13 cellular contexts compared by ENCODE assay signal in genomic region chr9:69204869-69205268, GRCh38. TPM values are rescaled to one million over a fixed set of nuclear protein-coding genes. Genes with fewer than 3 reads are reported as not detected.
DNase-seq lines count a peak whose midpoint lies in the region; ATAC-seq, FAIRE-seq and TF ChIP-seq lines count a peak whose summit lies in the region.
"Had no signal": no experiment of that assay in that cellular context is flagged by ENCODE, and none has a peak within 500 bp of the region (broad histone marks: within the 10 kb centered on the region; RNA-seq: fewer than 3 reads in every experiment).

No MANE protein-coding gene starts in this region.

- H3K79me1 ChIP-seq in neuronal stem cell (ENCODE audit: low read depth, low read length), result no peaks in the 10 kb centered on the region

- no peaks in the 10 kb centered on the region for H3K36me3 ChIP-seq in neuronal stem cell (replicated peaks in 1 of 2; ENCODE audit: control insufficient read depth in 2 of 2, insufficient read depth in 2 of 2, low read length in 2 of 2)
- H3K36me3 ChIP-seq: ovary, Peyer's patch had no signal

- no peak overlapping the region for H3K4me3 ChIP-seq in neuronal stem cell (ENCODE audit: low read length in 2 of 2)
- H3K4me3 ChIP-seq: ovary, Peyer's patch had no signal

- no peak for TF ChIP-seq CTCF in glutamatergic neuron (IDR thresholded peaks at IDR 0.05; ENCODE audit: partially characterized antibody, unreplicated experiment)

- no peak overlapping the region for H3K23ac ChIP-seq in neuronal stem cell (ENCODE audit: low read depth, low read length, poor library complexity)

- H2BK120ac ChIP-seq in neuronal stem cell (ENCODE audit: low read depth, low read length), result no peak overlapping the region

- H3K27me3 ChIP-seq in neuronal stem cell (ENCODE audit: control insufficient read depth in 3 of 3, insufficient read depth in 3 of 3, low read depth in 1 of 3, low read length in 3 of 3), result no peaks in the 10 kb centered on the region
- H3K27me3 ChIP-seq: ovary, Peyer's patch had no signal

- no peak overlapping the region for H2BK12ac ChIP-seq in neuronal stem cell (ENCODE audit: low read length)

- WGBS in neuronal stem cell (ENCODE audit: extremely low coverage in 2 of 2, insufficient read length in 2 of 2, insufficient replicate concordance in 1 of 2), 2 donors, result no CpG with 5 or more reads among the region's 7 CpGs

- H3K9me3 ChIP-seq in neuronal stem cell (replicated peaks in 1 of 2; ENCODE audit: control insufficient read depth in 2 of 2, insufficient read depth in 1 of 2, low read depth in 1 of 2, low read length in 2 of 2), result no peaks in the 10 kb centered on the region
- H3K9me3 ChIP-seq: ovary, Peyer's patch had no signal

- H2AFZ ChIP-seq in neuronal stem cell (ENCODE audit: low read length), result peak overlapping the region; percentile 28

- no peak overlapping the region for H4K91ac ChIP-seq in neuronal stem cell (ENCODE audit: low read depth, low read length, poor library complexity)

- no peak overlapping the region for H2BK5ac ChIP-seq in neuronal stem cell (ENCODE audit: low read length)

- H3K27ac Mint-ChIP-seq in glutamatergic neuron (ENCODE audit: unreplicated experiment), result no peak overlapping the region
- H3K27ac Mint-ChIP-seq: B cell had no signal

- no peak overlapping the region for H4K8ac ChIP-seq in neuronal stem cell (ENCODE audit: low read depth, low read length)

- H2BK15ac ChIP-seq in neuronal stem cell (ENCODE audit: low read length), result no peak overlapping the region

- no peaks in the 10 kb centered on the region for H3K9me3 Mint-ChIP-seq in glutamatergic neuron (ENCODE audit: unreplicated experiment)

- H2AK5ac ChIP-seq in neuronal stem cell (ENCODE audit: low read depth, low read length), result no peak overlapping the region

- ATAC-seq in GM21786 (IDR thresholded peaks at IDR 0.05; ENCODE audit: unreplicated experiment), result no peak

- DNase-seq in Ammon's horn (ENCODE audit: low spot score) (peak; percentile 92), amygdala (lab: John Stamatoyannopoulos, UW) (peak in 50 of 56 donors; percentile 12 to 85 (median 59)), glutamatergic neuron (peak; percentile 18), neuronal stem cell (ENCODE audit: low spot score) (no peak), urothelium cell line (ENCODE audit: low spot score) (no peak), HPDE6-E6E7 (ENCODE audit: extremely low spot score) (no peak)
- no peak for DNase-seq in stimulated activated CD4-positive, alpha-beta T cell treated with anti-CD3 and anti-CD28 coated beads, Interleukin-4, amount 100 ng/mL, for 24 hours
- DNase-seq: amniotic stem cell, NCI-H1694 treated with DMSO at 0.1 percent for 48 hours, Peyer's patch had no signal

- no peak overlapping the region for H3K27ac ChIP-seq in neuronal stem cell (replicated peaks; ENCODE audit: low read length)
- H3K27ac ChIP-seq: Peyer's patch had no signal

- H3K36me3 Mint-ChIP-seq in glutamatergic neuron (ENCODE audit: unreplicated experiment), result no peaks in the 10 kb centered on the region

- H3K9ac ChIP-seq in neuronal stem cell (ENCODE audit: low read depth, low read length, poor library complexity), result no peak overlapping the region

- no peak overlapping the region for H3K18ac ChIP-seq in neuronal stem cell (ENCODE audit: low read length)

- peaks cover 6% of the 10 kb centered on the region for H3K4me1 Mint-ChIP-seq in glutamatergic neuron (ENCODE audit: low read depth, unreplicated experiment)

- FAIRE-seq in urothelium cell line (lab: Jason Lieb, UNC), result no peak

- H3K27me3 Mint-ChIP-seq in glutamatergic neuron (ENCODE audit: unreplicated experiment), result peaks cover 3% of the 10 kb centered on the region
- H3K27me3 Mint-ChIP-seq: B cell had no signal

- no peak overlapping the region for H3K4ac ChIP-seq in neuronal stem cell (ENCODE audit: low read length)

- no peak overlapping the region for H3K14ac ChIP-seq in neuronal stem cell (ENCODE audit: low read length)

- no peak overlapping the region for H3K4me2 ChIP-seq in neuronal stem cell (ENCODE audit: insufficient read depth, low read length, poor library complexity, severe bottlenecking)

- peaks cover 10 to 12% of the 10 kb centered on the region in 2 donors for H3K4me1 ChIP-seq in neuronal stem cell (ENCODE audit: control insufficient read depth in 2 of 2, insufficient read depth in 1 of 2, low read depth in 1 of 2, low read length in 2 of 2)

- H3K4me3 Mint-ChIP-seq in glutamatergic neuron (ENCODE audit: unreplicated experiment), result no peak overlapping the region
- H3K4me3 Mint-ChIP-seq: B cell had no signal

RNA-seq across cellular contexts. Expression of gene TJP2, which starts 30.8 kb away (rescaled TPM):
- 6.0 TPM for total RNA-seq in glutamatergic neuron (ENCODE audit: unreplicated experiment)
- polyA plus RNA-seq in neuronal stem cell (2013, experiment 1 of 2), result 27.2 TPM
- 28.1 TPM for polyA plus RNA-seq in neuronal stem cell (2013, experiment 2 of 2)

Comparison
In these comparisons a context has a peak if more than half of its experiments do, and no peak if none do; other contexts are left out.
1. DNase-seq: peak in Ammon's horn (single experiment), amygdala (50 of 56) and glutamatergic neuron (single experiment); none in neuronal stem cell (single experiment), urothelium cell line (single experiment), stimulated activated CD4-positive, alpha-beta T cell treated with anti-CD3 and anti-CD28 coated beads, Interleukin-4, amount 100 ng/mL, for 24 hours (single experiment) and HPDE6-E6E7 (single experiment).